In the genomic region with DNA sequence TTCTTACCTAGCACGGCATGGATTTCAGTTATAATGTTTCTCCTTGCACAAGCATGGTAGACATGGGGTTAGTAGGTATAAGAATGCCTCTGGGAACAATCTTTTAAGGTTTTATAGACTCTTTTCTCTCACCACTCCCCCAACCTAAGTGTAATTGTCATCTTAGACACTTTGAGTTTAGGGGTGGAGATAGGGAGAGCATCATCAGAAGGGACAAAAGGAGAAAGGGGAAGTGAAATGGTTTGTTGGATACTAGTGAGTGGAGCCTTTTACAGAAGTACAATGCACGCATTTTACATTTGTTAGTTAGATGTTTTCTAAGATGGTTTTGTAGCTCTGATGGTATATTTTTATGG, we compare ENCODE assay signal across 13 cellular contexts.
DNase-seq lines count a peak whose midpoint lies in the region; ATAC-seq and TF ChIP-seq lines count a peak whose summit lies in the region.
"Had no signal": no experiment of that assay in that cellular context is flagged by ENCODE, and none has a peak within 500 bp of the region (broad histone marks: within the 10 kb centered on the region; RNA-seq: fewer than 3 reads in every experiment).

No MANE protein-coding gene starts in this region.

- H3K4me3 Mint-ChIP-seq in stimulated activated naive B cell treated with anti-CD40 and anti-IgM and Interleukin-4, amounts not matched to agents 10 μg/mL and 1 μg/mL and 100 μg/mL, for 72 hours = no peak overlapping the region
- H3K4me3 Mint-ChIP-seq: activated CD4-positive, alpha-beta memory T cell treated with anti-CD3 and anti-CD28 coated beads for 36 hours; activated naive CD8-positive, alpha-beta T cell treated with anti-CD3 and anti-CD28 coated beads for 36 hours had no signal

- no peaks in the 10 kb centered on the region for H3K4me1 Mint-ChIP-seq in stimulated activated naive B cell treated with anti-CD40 and anti-IgM and Interleukin-4, amounts not matched to agents 10 μg/mL and 1 μg/mL and 100 μg/mL, for 72 hours
- H3K4me1 Mint-ChIP-seq: activated naive CD8-positive, alpha-beta T cell treated with anti-CD3 and anti-CD28 coated beads for 36 hours had no signal

- no peak for TF ChIP-seq CTCF in GM10248 (IDR thresholded peaks at IDR 0.05; ENCODE audit: control extremely low read depth, extremely low read depth, low read depth, missing control alignments)

- CTCF ChIA-PET in GM10248 (lab: Yijun Ruan, JAX) = no interaction called here

- no peaks in the 10 kb centered on the region for H3K36me3 Mint-ChIP-seq in stimulated activated naive B cell treated with anti-CD40 and anti-IgM and Interleukin-4, amounts not matched to agents 10 μg/mL and 1 μg/mL and 100 μg/mL, for 72 hours
- H3K36me3 Mint-ChIP-seq: activated CD4-positive, alpha-beta memory T cell treated with anti-CD3 and anti-CD28 coated beads for 36 hours; activated naive CD8-positive, alpha-beta T cell treated with anti-CD3 and anti-CD28 coated beads for 36 hours had no signal

- DNase-seq in GM10248 (ENCODE audit: extremely low spot score) = peak; percentile 26
- peak; percentile 80 for DNase-seq in NOMO-1 treated with DMSO at 0.1 percent for 48 hours (lab: John Stamatoyannopoulos, UW; ENCODE audit: unreplicated experiment)
- no peak for DNase-seq in activated T-cell treated with anti-CD3 and anti-CD28 coated beads for 4 hours
- DNase-seq in stimulated activated naive B cell treated with anti-CD40 and anti-IgM and Interleukin-4, amounts not matched to agents 10 μg/mL and 1 μg/mL and 100 μg/mL, for 72 hours = no peak
- DNase-seq in SHP77 treated with DMSO at 0.1 percent for 48 hours (lab: John Stamatoyannopoulos, UW) = no peak
- no peak for DNase-seq in GM03348 (ENCODE audit: low spot score)
- DNase-seq: activated CD4-positive, alpha-beta memory T cell treated with anti-CD3 and anti-CD28 coated beads for 36 hours; activated naive CD8-positive, alpha-beta T cell treated with anti-CD3 and anti-CD28 coated beads for 36 hours; DND-41; NCI-H345; retina had no signal

- no peaks in the 10 kb centered on the region for H3K27me3 Mint-ChIP-seq in stimulated activated naive B cell treated with anti-CD40 and anti-IgM and Interleukin-4, amounts not matched to agents 10 μg/mL and 1 μg/mL and 100 μg/mL, for 72 hours

- POLR2A ChIA-PET in GM10248 (lab: Yijun Ruan, JAX) = no interaction called here

- H3K27ac Mint-ChIP-seq in stimulated activated naive B cell treated with anti-CD40 and anti-IgM and Interleukin-4, amounts not matched to agents 10 μg/mL and 1 μg/mL and 100 μg/mL, for 72 hours = no peak overlapping the region
- H3K27ac Mint-ChIP-seq: activated CD4-positive, alpha-beta memory T cell treated with anti-CD3 and anti-CD28 coated beads for 36 hours; activated naive CD8-positive, alpha-beta T cell treated with anti-CD3 and anti-CD28 coated beads for 36 hours had no signal

- no peaks in the 10 kb centered on the region for H3K9me3 Mint-ChIP-seq in stimulated activated naive B cell treated with anti-CD40 and anti-IgM and Interleukin-4, amounts not matched to agents 10 μg/mL and 1 μg/mL and 100 μg/mL, for 72 hours
- H3K9me3 Mint-ChIP-seq: activated CD4-positive, alpha-beta memory T cell treated with anti-CD3 and anti-CD28 coated beads for 36 hours; activated naive CD8-positive, alpha-beta T cell treated with anti-CD3 and anti-CD28 coated beads for 36 hours had no signal

- ATAC-seq in GM19372 (IDR thresholded peaks at IDR 0.05; ENCODE audit: low read depth, unreplicated experiment) = peak; percentile 76
- peak; percentile 67 for ATAC-seq in HG02981 (IDR thresholded peaks at IDR 0.05; ENCODE audit: unreplicated experiment)
- ATAC-seq in stimulated activated naive B cell treated with anti-CD40 and anti-IgM and Interleukin-4, amounts not matched to agents 10 μg/mL and 1 μg/mL and 100 μg/mL, for 72 hours (replicated peaks) = no peak

Comparison
In these comparisons a context has a peak if more than half of its experiments do, and no peak if none do; other contexts are left out.
1. DNase-seq: peak in GM10248 (single experiment) and NOMO-1 treated with DMSO at 0.1 percent for 48 hours (single experiment); none in activated T-cell treated with anti-CD3 and anti-CD28 coated beads for 4 hours (single experiment), stimulated activated naive B cell treated with anti-CD40 and anti-IgM and Interleukin-4, amounts not matched to agents 10 μg/mL and 1 μg/mL and 100 μg/mL, for 72 hours (single experiment), SHP77 treated with DMSO at 0.1 percent for 48 hours (single experiment) and GM03348 (single experiment).
2. ATAC-seq: peak in GM19372 (single experiment) and HG02981 (single experiment); none in stimulated activated naive B cell treated with anti-CD40 and anti-IgM and Interleukin-4, amounts not matched to agents 10 μg/mL and 1 μg/mL and 100 μg/mL, for 72 hours (0 of 2).